ENCODE assay signal across 1 cellular context in the genomic region with DNA sequence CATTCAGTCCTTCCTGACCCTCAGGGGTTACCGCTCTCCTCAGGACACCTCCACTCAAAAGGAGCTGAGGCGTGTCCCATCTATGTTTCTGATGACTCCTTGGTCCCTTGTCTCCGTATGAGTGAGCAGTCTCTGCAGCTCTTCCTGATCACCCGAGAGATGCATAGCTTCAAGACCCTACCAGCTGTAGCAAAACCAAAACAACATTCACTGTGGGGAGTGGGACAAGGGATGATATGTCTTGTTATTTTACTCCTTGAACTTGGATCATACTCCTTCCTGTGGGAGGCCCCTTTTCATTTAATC.
TF ChIP-seq lines count a peak whose summit lies in the region.

No MANE protein-coding gene starts in this region.

TF ChIP-seq in GM12878, 131 proteins besides CTCF, POLR2A, EP300 and RAD21 (continued from another document):
- TF ChIP-seq, protein P1, sequence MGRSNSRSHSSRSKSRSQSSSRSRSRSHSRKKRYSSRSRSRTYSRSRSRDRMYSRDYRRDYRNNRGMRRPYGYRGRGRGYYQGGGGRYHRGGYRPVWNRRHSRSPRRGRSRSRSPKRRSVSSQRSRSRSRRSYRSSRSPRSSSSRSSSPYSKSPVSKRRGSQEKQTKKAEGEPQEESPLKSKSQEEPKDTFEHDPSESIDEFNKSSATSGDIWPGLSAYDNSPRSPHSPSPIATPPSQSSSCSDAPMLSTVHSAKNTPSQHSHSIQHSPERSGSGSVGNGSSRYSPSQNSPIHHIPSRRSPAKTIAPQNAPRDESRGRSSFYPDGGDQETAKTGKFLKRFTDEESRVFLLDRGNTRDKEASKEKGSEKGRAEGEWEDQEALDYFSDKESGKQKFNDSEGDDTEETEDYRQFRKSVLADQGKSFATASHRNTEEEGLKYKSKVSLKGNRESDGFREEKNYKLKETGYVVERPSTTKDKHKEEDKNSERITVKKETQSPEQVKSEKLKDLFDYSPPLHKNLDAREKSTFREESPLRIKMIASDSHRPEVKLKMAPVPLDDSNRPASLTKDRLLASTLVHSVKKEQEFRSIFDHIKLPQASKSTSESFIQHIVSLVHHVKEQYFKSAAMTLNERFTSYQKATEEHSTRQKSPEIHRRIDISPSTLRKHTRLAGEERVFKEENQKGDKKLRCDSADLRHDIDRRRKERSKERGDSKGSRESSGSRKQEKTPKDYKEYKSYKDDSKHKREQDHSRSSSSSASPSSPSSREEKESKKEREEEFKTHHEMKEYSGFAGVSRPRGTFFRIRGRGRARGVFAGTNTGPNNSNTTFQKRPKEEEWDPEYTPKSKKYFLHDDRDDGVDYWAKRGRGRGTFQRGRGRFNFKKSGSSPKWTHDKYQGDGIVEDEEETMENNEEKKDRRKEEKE (IDR thresholded peaks at IDR 0.05), result no peak
- TF ChIP-seq, protein P2, sequence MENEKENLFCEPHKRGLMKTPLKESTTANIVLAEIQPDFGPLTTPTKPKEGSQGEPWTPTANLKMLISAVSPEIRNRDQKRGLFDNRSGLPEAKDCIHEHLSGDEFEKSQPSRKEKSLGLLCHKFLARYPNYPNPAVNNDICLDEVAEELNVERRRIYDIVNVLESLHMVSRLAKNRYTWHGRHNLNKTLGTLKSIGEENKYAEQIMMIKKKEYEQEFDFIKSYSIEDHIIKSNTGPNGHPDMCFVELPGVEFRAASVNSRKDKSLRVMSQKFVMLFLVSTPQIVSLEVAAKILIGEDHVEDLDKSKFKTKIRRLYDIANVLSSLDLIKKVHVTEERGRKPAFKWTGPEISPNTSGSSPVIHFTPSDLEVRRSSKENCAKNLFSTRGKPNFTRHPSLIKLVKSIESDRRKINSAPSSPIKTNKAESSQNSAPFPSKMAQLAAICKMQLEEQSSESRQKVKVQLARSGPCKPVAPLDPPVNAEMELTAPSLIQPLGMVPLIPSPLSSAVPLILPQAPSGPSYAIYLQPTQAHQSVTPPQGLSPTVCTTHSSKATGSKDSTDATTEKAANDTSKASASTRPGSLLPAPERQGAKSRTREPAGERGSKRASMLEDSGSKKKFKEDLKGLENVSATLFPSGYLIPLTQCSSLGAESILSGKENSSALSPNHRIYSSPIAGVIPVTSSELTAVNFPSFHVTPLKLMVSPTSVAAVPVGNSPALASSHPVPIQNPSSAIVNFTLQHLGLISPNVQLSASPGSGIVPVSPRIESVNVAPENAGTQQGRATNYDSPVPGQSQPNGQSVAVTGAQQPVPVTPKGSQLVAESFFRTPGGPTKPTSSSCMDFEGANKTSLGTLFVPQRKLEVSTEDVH (IDR thresholded peaks at IDR 0.05; ENCODE audit: low read depth, partially characterized antibody), result no peak
- TF ChIP-seq, protein P3, sequence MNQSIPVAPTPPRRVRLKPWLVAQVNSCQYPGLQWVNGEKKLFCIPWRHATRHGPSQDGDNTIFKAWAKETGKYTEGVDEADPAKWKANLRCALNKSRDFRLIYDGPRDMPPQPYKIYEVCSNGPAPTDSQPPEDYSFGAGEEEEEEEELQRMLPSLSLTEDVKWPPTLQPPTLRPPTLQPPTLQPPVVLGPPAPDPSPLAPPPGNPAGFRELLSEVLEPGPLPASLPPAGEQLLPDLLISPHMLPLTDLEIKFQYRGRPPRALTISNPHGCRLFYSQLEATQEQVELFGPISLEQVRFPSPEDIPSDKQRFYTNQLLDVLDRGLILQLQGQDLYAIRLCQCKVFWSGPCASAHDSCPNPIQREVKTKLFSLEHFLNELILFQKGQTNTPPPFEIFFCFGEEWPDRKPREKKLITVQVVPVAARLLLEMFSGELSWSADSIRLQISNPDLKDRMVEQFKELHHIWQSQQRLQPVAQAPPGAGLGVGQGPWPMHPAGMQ (IDR thresholded peaks at IDR 0.05; ENCODE audit: borderline replicate concordance), result no peak
